10 cellular contexts compared by ENCODE assay signal in genomic region chr4:76067652-76068286, GRCh38. TPM values are rescaled to one million over a fixed set of nuclear protein-coding genes. Genes with fewer than 3 reads are reported as not detected.
A peak's percentile ranks its signal among the peaks of the same experiment; 100 is the strongest.
DNase-seq lines count a peak whose midpoint lies in the region; ATAC-seq and TF ChIP-seq lines count a peak whose summit lies in the region.
"Had no signal": no experiment of that assay in that cellular context is flagged by ENCODE, and none has a peak within 500 bp of the region (broad histone marks: within the 10 kb centered on the region; RNA-seq: fewer than 3 reads in every experiment).

No MANE protein-coding gene starts in this region.

- H3K27me3 ChIP-seq in liver (ENCODE audit: control insufficient read depth in 4 of 4, insufficient read depth in 4 of 4, low read length in 3 of 4) = no peaks in the 10 kb centered on the region
- H3K27me3 ChIP-seq: BLaER1 treated with 17β-estradiol and CSF1 and Interleukin-3, amounts not matched to agents 10 nM and 100 nM had no signal

- no peak overlapping the region for H3K4me3 Mint-ChIP-seq in activated CD4-positive, alpha-beta T cell treated with anti-CD3 and anti-CD28 coated beads for 36 hours

- TF ChIP-seq RAD21 in liver (IDR thresholded peaks at IDR 0.05) = peak; percentile 96

- intact Hi-C loops in activated CD4-positive, alpha-beta T cell treated with anti-CD3 and anti-CD28 coated beads for 36 hours (cut with DNase I, micrococcal nuclease) = loop anchor here (1.0 to 5.0 kb wide), 5 partner anchors 72 to 172 kb away; no protein-coding TSS in a partner anchor

- DNase-seq in NCI-H187 (lab: John Stamatoyannopoulos, UW) (peak; percentile 19 to 26), NCI-H187 treated with DMSO at 0.1 percent for 48 hours (lab: John Stamatoyannopoulos, UW) (no peak), NCI-H446 (lab: John Stamatoyannopoulos, UW) (peak; percentile 26 to 80), choroid plexus epithelial cell (ENCODE audit: low read depth) (peak; percentile 87)
- DNase-seq in activated CD4-positive, alpha-beta T cell treated with anti-CD3 and anti-CD28 coated beads for 36 hours = peak; percentile 87
- DNase-seq in stimulated activated CD4-positive, alpha-beta T cell treated with anti-CD3 and anti-CD28 coated beads, TNF-alpha, amount 100 ng/mL, for 24 hours (ENCODE audit: low read depth in 3 of 3) = peak; percentile 28 to 65 (median 61)

- H3K27ac Mint-ChIP-seq in activated CD4-positive, alpha-beta T cell treated with anti-CD3 and anti-CD28 coated beads for 36 hours = no peak overlapping the region

- TF ChIP-seq CTCF in choroid plexus epithelial cell (conservative IDR thresholded peaks at IDR 0.05; ENCODE audit: low read depth, low read length) (peak; percentile 93), liver (IDR thresholded peaks at IDR 0.05; ENCODE audit: low read depth, low read length, missing input control) (peak; percentile 88)

- no peaks in the 10 kb centered on the region for H3K4me1 Mint-ChIP-seq in activated CD4-positive, alpha-beta T cell treated with anti-CD3 and anti-CD28 coated beads for 36 hours

- H3K9me3 Mint-ChIP-seq in activated CD4-positive, alpha-beta T cell treated with anti-CD3 and anti-CD28 coated beads for 36 hours (ENCODE audit: low read depth) = no peaks in the 10 kb centered on the region

- CTCF ChIA-PET in activated CD4-positive, alpha-beta T cell treated with anti-CD3 and anti-CD28 coated beads for 36 hours (lab: Charles Lee) = interaction anchor here (1.0 to 3.6 kb wide), 6 partner anchors 19 to 75 kb away, joined by 3 to 46 read pairs (median 4); partner anchors contain the start of gene SDAD1

- no peaks in the 10 kb centered on the region for H3K36me3 Mint-ChIP-seq in activated CD4-positive, alpha-beta T cell treated with anti-CD3 and anti-CD28 coated beads for 36 hours (ENCODE audit: low read depth)

- POLR2A ChIA-PET in activated CD4-positive, alpha-beta T cell treated with anti-CD3 and anti-CD28 coated beads for 36 hours (lab: Charles Lee) = no interaction called here

- no peaks in the 10 kb centered on the region for H3K9me3 ChIP-seq in liver (ENCODE audit: control insufficient read depth in 4 of 4, low read length in 3 of 4)

- no peak overlapping the region for H3K4me3 ChIP-seq in choroid plexus epithelial cell (ENCODE audit: low read depth, low read length)
- no peak overlapping the region for H3K4me3 ChIP-seq in liver (ENCODE audit: low read depth in 1 of 3, low read length in 3 of 3)
- H3K4me3 ChIP-seq: BLaER1 treated with 17β-estradiol and CSF1 and Interleukin-3, amounts not matched to agents 10 nM and 100 nM had no signal

- peaks cover 2% of the 10 kb centered on the region for H3K27me3 Mint-ChIP-seq in activated CD4-positive, alpha-beta T cell treated with anti-CD3 and anti-CD28 coated beads for 36 hours

- no peak overlapping the region for H3K27ac ChIP-seq in liver (ENCODE audit: low read depth in 1 of 2, low read length in 2 of 2)

- H3K9ac ChIP-seq in liver (ENCODE audit: low read depth in 1 of 2, low read length in 2 of 2) = no peak overlapping the region
- H3K9ac ChIP-seq: BLaER1 treated with 17β-estradiol and CSF1 and Interleukin-3, amounts not matched to agents 10 nM and 100 nM had no signal

- peak; percentile 67 for ATAC-seq in HG03039 (IDR thresholded peaks at IDR 0.05; ENCODE audit: unreplicated experiment)
- peak; percentile 88 for ATAC-seq in activated CD4-positive, alpha-beta T cell treated with anti-CD3 and anti-CD28 coated beads for 36 hours

- no peaks in the 10 kb centered on the region for H3K4me1 ChIP-seq in liver (ENCODE audit: control insufficient read depth in 4 of 4, insufficient read depth in 4 of 4, low read length in 3 of 4)

- under 1% methylated on average over 2 of the region's 2 CpGs for WGBS in liver

- H3K36me3 ChIP-seq in liver (ENCODE audit: control insufficient read depth in 4 of 4, insufficient read depth in 3 of 4, low read depth in 1 of 4, low read length in 3 of 4) = no peaks in the 10 kb centered on the region
- H3K36me3 ChIP-seq: BLaER1 treated with 17β-estradiol and CSF1 and Interleukin-3, amounts not matched to agents 10 nM and 100 nM had no signal

TF ChIP-seq in liver, 16 proteins besides CTCF, POLR2A, EP300 and RAD21:
- TF ChIP-seq REST (IDR thresholded peaks at IDR 0.05) = no peak
- TF ChIP-seq YY1 (IDR thresholded peaks at IDR 0.05) = peak; percentile 41
- peak in 1 of 2 donors; percentile 37 for TF ChIP-seq RXRA (IDR thresholded peaks at IDR 0.05)
- TF ChIP-seq ATF3 (IDR thresholded peaks at IDR 0.05) = no peak
- TF ChIP-seq SP1 (IDR thresholded peaks at IDR 0.05) = no peak

RNA-seq across cellular contexts. Expression of gene ART3, which starts 6.7 kb away (rescaled TPM):
- not detected for total RNA-seq in activated CD4-positive, alpha-beta T cell treated with anti-CD3 and anti-CD28 coated beads for 36 hours
- total RNA-seq in liver = under 1 TPM in 1 of 2 donors, not detected in 1; 0.08 TPM
- not detected for polyA plus RNA-seq in liver
- total RNA-seq: subcutaneous adipose tissue had no signal

RNA-seq across cellular contexts. Expression of gene CXCL11, which starts 31.9 kb away (rescaled TPM):
- under 1 TPM in 1 of 2 experiments, not detected in 1; 0.14 TPM for total RNA-seq in activated CD4-positive, alpha-beta T cell treated with anti-CD3 and anti-CD28 coated beads for 36 hours
- under 1 TPM in 1 of 2 donors, not detected in 1; 0.79 TPM for total RNA-seq in liver
- polyA plus RNA-seq in liver = under 1 TPM in 1 of 2 donors, not detected in 1; 0.27 TPM

RNA-seq across cellular contexts. Expression of gene CXCL10, which starts 44.5 kb away (rescaled TPM):
- 1 to 10 TPM; 1.0 to 1.1 TPM for total RNA-seq in activated CD4-positive, alpha-beta T cell treated with anti-CD3 and anti-CD28 coated beads for 36 hours
- total RNA-seq in liver = 1 to 10 TPM in 1 of 2 donors, under 1 TPM in 1; 0.84 to 9.4 TPM
- 1 to 10 TPM; 1.1 to 1.4 TPM for polyA plus RNA-seq in liver
